In genomic region chr11:114566273-114566672, GRCh38 we compare ENCODE assay signal across 1 cellular context.
TF ChIP-seq lines count a peak whose summit lies in the region.

No MANE protein-coding gene starts in this region.

TF ChIP-seq in H1, 55 proteins besides CTCF, POLR2A, EP300 and RAD21:
- TF ChIP-seq SP4 (IDR thresholded peaks at IDR 0.05; ENCODE audit: low read length) (no peak), JUN (IDR thresholded peaks at IDR 0.05; ENCODE audit: low read depth, low read length) (no peak), MAFK (IDR thresholded peaks at IDR 0.05; ENCODE audit: low read depth, low read length) (no peak), ZNF274 (IDR thresholded peaks at IDR 0.05; ENCODE audit: borderline replicate concordance, extremely low read depth, low read length) (no peak), E2F6 (IDR thresholded peaks at IDR 0.05) (no peak), KDM4A (IDR thresholded peaks at IDR 0.05; ENCODE audit: low read depth, low read length, severe bottlenecking) (no peak), CHD7 (IDR thresholded peaks at IDR 0.05; ENCODE audit: insufficient replicate concordance, low read length) (no peak), SRF (IDR thresholded peaks at IDR 0.05; ENCODE audit: low read depth, low read length) (no peak), TAF7 (optimal IDR thresholded peaks at IDR 0.05; ENCODE audit: borderline replicate concordance, low read depth, low read length) (no peak)
